In genomic region chr1:150322310-150322709, GRCh38 we compare ENCODE assay signal across 8 cellular contexts. TPM values are rescaled to one million over a fixed set of nuclear protein-coding genes. Genes with fewer than 3 reads are reported as not detected.
DNase-seq lines count a peak whose midpoint lies in the region; ATAC-seq, FAIRE-seq and TF ChIP-seq lines count a peak whose summit lies in the region.

No MANE protein-coding gene starts in this region.

- H3K36me3 Mint-ChIP-seq in endothelial cell (ENCODE audit: low read depth, unreplicated experiment), result peaks cover 12% of the 10 kb centered on the region

- no peak overlapping the region for H3K9ac ChIP-seq in rectal smooth muscle tissue (ENCODE audit: low read length)

- ATAC-seq in GM21447 (IDR thresholded peaks at IDR 0.05; ENCODE audit: unreplicated experiment) (no peak), HG02885 (IDR thresholded peaks at IDR 0.05; ENCODE audit: poor library complexity, unreplicated experiment) (no peak)

- no peak for TF ChIP-seq POLR2A in GM12891 (IDR thresholded peaks at IDR 0.05; ENCODE audit: low read depth, low read length)

- peak overlapping the region; percentile 100 for H3K27ac Mint-ChIP-seq in endothelial cell (ENCODE audit: unreplicated experiment)

- no peak for DNase-seq in GM12891 (ENCODE audit: insufficient read length, low spot score)
- DNase-seq in RPMI7951 (ENCODE audit: low read depth), result peak; percentile 8
- DNase-seq in endothelial cell (ENCODE audit: low spot score), result no peak
- no peak for DNase-seq in NCI-H226
- DNase-seq in NCI-H1092 (lab: John Stamatoyannopoulos, UW), result no peak

- H3K27me3 Mint-ChIP-seq in endothelial cell (ENCODE audit: unreplicated experiment), result no peaks in the 10 kb centered on the region

- peak; percentile 9 for FAIRE-seq in GM12891 (lab: Jason Lieb, UNC)

- H3K27me3 ChIP-seq in rectal smooth muscle tissue (ENCODE audit: control insufficient read depth, insufficient read depth, low read length), result no peaks in the 10 kb centered on the region

- TF ChIP-seq CTCF in endothelial cell (IDR thresholded peaks at IDR 0.05; ENCODE audit: unreplicated experiment), result no peak

- peaks cover 3% of the 10 kb centered on the region for H3K4me1 ChIP-seq in rectal smooth muscle tissue (ENCODE audit: control insufficient read depth, insufficient read depth, low read length)

- H3K4me3 Mint-ChIP-seq in endothelial cell (ENCODE audit: unreplicated experiment), result peak overlapping the region; percentile 100

- H3K4me1 Mint-ChIP-seq in endothelial cell (ENCODE audit: unreplicated experiment), result peaks cover 13% of the 10 kb centered on the region

- H3K27ac ChIP-seq in rectal smooth muscle tissue (ENCODE audit: low read depth, low read length), result no peak overlapping the region

- H3K36me3 ChIP-seq in rectal smooth muscle tissue (ENCODE audit: control insufficient read depth, insufficient read depth, low read length), result peaks cover 12% of the 10 kb centered on the region

- peak overlapping the region; percentile 97 for H3K4me3 ChIP-seq in rectal smooth muscle tissue (ENCODE audit: low read length)

- H3K9me3 Mint-ChIP-seq in endothelial cell (ENCODE audit: unreplicated experiment), result no peaks in the 10 kb centered on the region

TF ChIP-seq in GM12891, 5 proteins besides CTCF, POLR2A, EP300 and RAD21:
- TF ChIP-seq SPI1 (IDR thresholded peaks at IDR 0.05; ENCODE audit: low read depth, low read length), result no peak
- no peak for TF ChIP-seq POU2F2 (IDR thresholded peaks at IDR 0.05; ENCODE audit: low read depth, low read length)
- no peak for TF ChIP-seq PAX5 (IDR thresholded peaks at IDR 0.05; ENCODE audit: insufficient read depth, low read length, severe bottlenecking)
- no peak for TF ChIP-seq POLR2AphosphoS5 (IDR thresholded peaks at IDR 0.05; ENCODE audit: low read depth, low read length)
- no peak for TF ChIP-seq TAF1 (IDR thresholded peaks at IDR 0.05; ENCODE audit: low read depth, low read length)

RNA-seq across cellular contexts. Expression of gene PRPF3, which starts 1.0 kb away (rescaled TPM):
- polyA plus RNA-seq in GM12891 (2012; ENCODE audit: low read depth, missing spikeins), result 27.9 TPM
- 37.9 and 40.5 TPM in 2 replicates for total RNA-seq in RPMI7951 (2014; rRNA removed; shearing (Covaris generic))
- 78.4 TPM for total RNA-seq in endothelial cell (ENCODE audit: unreplicated experiment)

RNA-seq across cellular contexts. Expression of gene MRPS21, which starts 28.6 kb away (rescaled TPM):
- polyA plus RNA-seq in GM12891 (2012; ENCODE audit: low read depth, missing spikeins), result 103 TPM
- 55.9 and 62.8 TPM in 2 replicates for total RNA-seq in RPMI7951 (2014; rRNA removed; shearing (Covaris generic))
- 63.1 TPM for total RNA-seq in endothelial cell (ENCODE audit: unreplicated experiment)

RNA-seq across cellular contexts. Expression of gene CIART, which starts 40.0 kb away (rescaled TPM):
- polyA plus RNA-seq in GM12891 (2012; ENCODE audit: low read depth, missing spikeins), result 2.0 TPM
- 11.8 and 12.0 TPM in 2 replicates for total RNA-seq in RPMI7951 (2014; rRNA removed; shearing (Covaris generic))
- 9.1 TPM for total RNA-seq in endothelial cell (ENCODE audit: unreplicated experiment)

RNA-seq across cellular contexts. Expression of gene RPRD2, which starts 41.6 kb away (rescaled TPM):
- polyA plus RNA-seq in GM12891 (2012; ENCODE audit: low read depth, missing spikeins), result 7.5 TPM
- total RNA-seq in RPMI7951 (2014; rRNA removed; shearing (Covaris generic)), result 7.7 and 10.3 TPM in 2 replicates
- 29.6 TPM for total RNA-seq in endothelial cell (ENCODE audit: unreplicated experiment)

RNA-seq across cellular contexts. Expression of gene C1orf54, which starts 49.7 kb away (rescaled TPM):
- polyA plus RNA-seq in GM12891 (2012; ENCODE audit: low read depth, missing spikeins), result 16.9 TPM
- total RNA-seq in RPMI7951 (2014; rRNA removed; shearing (Covaris generic)), result 1.9 and 4.8 TPM in 2 replicates
- total RNA-seq in endothelial cell (ENCODE audit: unreplicated experiment), result 411 TPM
